Comparison of ENCODE assay signal across 8 cellular contexts in genomic region chr1:143903899-143904621, GRCh38.
DNase-seq lines count a peak whose midpoint lies in the region; ATAC-seq and TF ChIP-seq lines count a peak whose summit lies in the region.
"Not testable (repeated sequence)": the region's sequence is repeated elsewhere in the genome, so short reads cannot be mapped to it uniquely, and the experiment has no call there.

No MANE protein-coding gene starts in this region.

- H3K27ac ChIP-seq in breast epithelium: peak overlapping the region in 1 of 2 donors; percentile 63
- not testable (repeated sequence) for H3K27ac ChIP-seq in stomach smooth muscle (ENCODE audit: low read length)

- H3K27me3 ChIP-seq in breast epithelium; stomach smooth muscle (ENCODE audit: control insufficient read depth in 1 of 2, insufficient read depth in 2 of 2, low read length in 2 of 2): not testable (repeated sequence)

- H3K4me1 ChIP-seq in breast epithelium; stomach smooth muscle (ENCODE audit: control insufficient read depth, insufficient read depth, low read length): not testable (repeated sequence)

- not testable (repeated sequence) for TF ChIP-seq POLR2A in breast epithelium (IDR thresholded peaks at IDR 0.05)

- H3K4me3 ChIP-seq in AG10803 (ENCODE audit: low read length) (peak overlapping the region; percentile 62), HFF-Myc (replicated peaks; ENCODE audit: low read depth, low read length) (peak overlapping the region; percentile 32), breast epithelium (peak overlapping the region; percentile 28 to 71 (median 48)), fibroblast of pulmonary artery (replicated peaks; ENCODE audit: low read depth, low read length) (peak overlapping the region; percentile 54), stomach smooth muscle (ENCODE audit: low read length in 2 of 2) (peak overlapping the region; percentile 62 to 71)

- peak; percentile 52 to 62 for ATAC-seq in activated CD4-positive, CD25-positive, alpha-beta regulatory T cell treated with anti-CD3 and anti-CD28 coated beads, Interleukin-2, amount 50 U/mL, for 24 hours

- intact Hi-C loops in breast epithelium (cut with DNase I; ENCODE audit: low total_unique reads): not testable (repeated sequence)

- H3K9me3 ChIP-seq in breast epithelium; stomach smooth muscle (ENCODE audit: control insufficient read depth in 2 of 2, low read length in 2 of 2): not testable (repeated sequence)

- not testable (repeated sequence) for H3K36me3 ChIP-seq in breast epithelium; stomach smooth muscle (ENCODE audit: control insufficient read depth in 2 of 2, insufficient read depth in 2 of 2, low read length in 2 of 2)

- TF ChIP-seq CTCF in AG10803 (conservative IDR thresholded peaks at IDR 0.05; ENCODE audit: low read length); HFF-Myc (IDR thresholded peaks at IDR 0.05; ENCODE audit: low read depth, low read length, missing control alignments); breast epithelium (IDR thresholded peaks at IDR 0.05); fibroblast of pulmonary artery (IDR thresholded peaks at IDR 0.05; ENCODE audit: low read length, missing control alignments): not testable (repeated sequence)

- peak; percentile 54 for DNase-seq in AG10803 (ENCODE audit: low read depth)
- DNase-seq in HFF-Myc (ENCODE audit: extremely low read depth, low read depth): not testable (repeated sequence)
- peak; percentile 19 to 52 for DNase-seq in breast epithelium (ENCODE audit: low spot score in 2 of 2)
- peak; percentile 57 for DNase-seq in fibroblast of pulmonary artery (ENCODE audit: low read depth)
- DNase-seq in islet precursor cell: peak; percentile 12
- DNase-seq in nucleus accumbens (lab: John Stamatoyannopoulos, UW): peak in 31 of 56 donors; percentile 1 to 74 (median 16)

- H3K9ac ChIP-seq in stomach smooth muscle (ENCODE audit: low read length in 2 of 2): peak overlapping the region in 1 of 2 donors; percentile 36
